ENCODE assay signal across 8 cellular contexts in the genomic region with DNA sequence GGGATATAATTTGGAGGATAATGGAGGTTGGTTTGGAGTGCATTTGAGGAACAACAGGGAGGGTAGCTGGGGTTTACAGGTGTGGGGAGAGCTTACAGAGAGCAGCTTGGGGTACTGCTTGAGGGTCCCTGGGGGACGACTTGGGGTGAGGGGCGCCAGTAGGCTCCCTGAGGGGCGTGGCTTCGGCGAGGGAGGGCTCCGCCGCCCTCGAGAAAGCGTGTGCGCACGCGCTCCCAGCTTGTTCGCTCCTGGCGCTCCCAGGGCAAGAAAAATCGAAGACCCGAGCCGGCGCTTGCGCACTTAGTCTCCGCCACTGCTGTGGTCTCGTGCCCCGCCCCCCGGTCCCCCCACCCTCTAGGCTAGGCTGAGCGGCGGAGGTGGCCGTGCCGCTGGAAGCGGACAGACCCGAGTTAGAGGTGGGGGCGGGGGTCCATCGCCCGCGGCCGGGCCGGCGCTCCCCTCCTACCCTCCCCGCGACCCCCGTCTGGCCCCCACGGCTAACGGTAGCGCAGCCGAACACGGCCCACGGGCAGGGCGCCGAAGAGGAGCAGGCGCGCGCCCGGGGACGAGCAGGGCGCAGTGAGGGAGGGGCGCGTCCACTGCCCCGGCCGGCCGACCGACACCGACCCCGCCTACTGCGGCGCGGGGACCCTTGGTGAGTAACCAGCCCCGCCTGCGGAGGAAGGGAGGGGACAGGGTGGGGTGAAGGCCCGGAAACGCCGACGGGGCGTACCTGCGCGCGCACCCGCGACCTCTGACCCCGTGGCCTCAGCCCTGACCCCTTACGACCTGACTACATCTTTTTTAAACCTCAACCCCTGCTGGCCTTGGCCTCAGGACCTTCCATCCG. TPM values are rescaled to one million over a fixed set of nuclear protein-coding genes. Genes with fewer than 3 reads are reported as not detected.
DNase-seq lines count a peak whose midpoint lies in the region; ATAC-seq and TF ChIP-seq lines count a peak whose summit lies in the region.

No MANE protein-coding gene starts in this region.

- peak overlapping the region; percentile 77 to 93 (median 86) for H3K4me3 Mint-ChIP-seq in naive B cell

- ATAC-seq in GM19463 (IDR thresholded peaks at IDR 0.05; ENCODE audit: unreplicated experiment) (peak; percentile 66), naive B cell (ENCODE audit: low read depth in 2 of 2) (peak; percentile 78 to 81)

- peaks cover 0 to 14% (median 0%) of the 10 kb centered on the region in 7 donors for H3K9me3 Mint-ChIP-seq in naive B cell

- no peaks in the 10 kb centered on the region for H3K36me3 Mint-ChIP-seq in naive B cell

- DNase-seq in AG20443 (ENCODE audit: low spot score) (peak; percentile 76), NCI-H510A treated with DMSO at 0.1 percent for 48 hours (lab: John Stamatoyannopoulos, UW) (peak; percentile 44), activated T-cell treated with anti-CD3 and anti-CD28 coated beads for 1 hour (ENCODE audit: low read depth) (peak; percentile 42), epithelial cell of proximal tubule (ENCODE audit: low read depth) (no peak), naive B cell (peak; percentile 26), putamen (ENCODE audit: low spot score) (no peak)
- DNase-seq in stimulated activated naive CD4-positive, alpha-beta T cell treated with Interleukin-2 at 50 U/mL for 16 hours (lab: John Stamatoyannopoulos, UW): peak; percentile 55

- H3K27me3 Mint-ChIP-seq in naive B cell: no peaks in the 10 kb centered on the region

- H3K27ac Mint-ChIP-seq in naive B cell: peak overlapping the region; percentile 70 to 97 (median 90)

- H3K4me3 ChIP-seq in epithelial cell of proximal tubule (ENCODE audit: low read depth, low read length): peak overlapping the region; percentile 59

- TF ChIP-seq CTCF in epithelial cell of proximal tubule (conservative IDR thresholded peaks at IDR 0.05; ENCODE audit: low read depth, low read length): no peak

- H3K4me1 Mint-ChIP-seq in naive B cell: peaks cover 17 to 27% (median 23%) of the 10 kb centered on the region in 3 donors

RNA-seq across cellular contexts. Expression of a gene that starts 5.4 kb away (rescaled TPM):
- 4.0 and 4.5 TPM in 2 replicates for total RNA-seq in epithelial cell of proximal tubule
- 1 to 10 TPM in 1 of 6 donors, under 1 TPM in 4, not detected in 1; 0.62 to 1.7 (median 0.79) TPM for polyA plus RNA-seq in naive B cell (ENCODE audit: low read depth in 6 of 6)

RNA-seq across cellular contexts. Expression of a gene that starts 10.3 kb away (rescaled TPM):
- 51.8 and 63.7 TPM in 2 replicates for total RNA-seq in epithelial cell of proximal tubule
- polyA plus RNA-seq in naive B cell (ENCODE audit: low read depth in 6 of 6): 10 to 100 TPM in 1 of 6 donors, 1 to 10 TPM in 5; 4.5 to 11.4 (median 6.1) TPM

RNA-seq across cellular contexts. Expression of a gene that starts 20.4 kb away (rescaled TPM):
- 13.5 and 16.7 TPM in 2 replicates for total RNA-seq in epithelial cell of proximal tubule
- 10 to 100 TPM; 25.5 to 49.0 (median 38.8) TPM for polyA plus RNA-seq in naive B cell (ENCODE audit: low read depth in 6 of 6)

RNA-seq across cellular contexts. Expression of a gene that starts 26.2 kb away (rescaled TPM):
- total RNA-seq in epithelial cell of proximal tubule: 32.5 and 43.7 TPM in 2 replicates
- polyA plus RNA-seq in naive B cell (ENCODE audit: low read depth in 6 of 6): 10 to 100 TPM; 50.0 to 84.9 (median 57.4) TPM

RNA-seq across cellular contexts. Expression of a gene that starts 51.4 kb away (rescaled TPM):
- total RNA-seq in epithelial cell of proximal tubule: 15.8 and 24.6 TPM in 2 replicates
- polyA plus RNA-seq in naive B cell (ENCODE audit: low read depth in 6 of 6): 10 to 100 TPM in 5 of 6 donors, 1 to 10 TPM in 1; 9.3 to 26.8 (median 13.6) TPM

Comparison
In these comparisons a context has a peak if more than half of its experiments do, and no peak if none do; other contexts are left out.
1. DNase-seq: peak in AG20443 (single experiment), NCI-H510A treated with DMSO at 0.1 percent for 48 hours (single experiment), activated T-cell treated with anti-CD3 and anti-CD28 coated beads for 1 hour (single experiment), naive B cell (single experiment) and stimulated activated naive CD4-positive, alpha-beta T cell treated with Interleukin-2 at 50 U/mL for 16 hours (single experiment); none in epithelial cell of proximal tubule (single experiment) and putamen (single experiment).